ENCODE assay signal across 8 cellular contexts in genomic region chr5:58459860-58460726, GRCh38. TPM values are rescaled to one million over a fixed set of nuclear protein-coding genes. Genes with fewer than 3 reads are reported as not detected.
A peak's percentile ranks its signal among the peaks of the same experiment; 100 is the strongest.
DNase-seq lines count a peak whose midpoint lies in the region; ATAC-seq and TF ChIP-seq lines count a peak whose summit lies in the region.

TSS of gene PLK2 (minus strand) at chr5:58460086. CDS start at chr5:58459959, 127 bp downstream.

- peak; percentile 83 for TF ChIP-seq POLR2A in GM18526 (IDR thresholded peaks at IDR 0.05; ENCODE audit: extremely low read depth, insufficient read length)

- H3K27me3 ChIP-seq in AG04450 (ENCODE audit: control insufficient read depth, insufficient read depth, low read length), result no peaks in the 10 kb centered on the region

- DNase-seq in AG04450 (ENCODE audit: low read depth, low spot score) (peak; percentile 93), NCI-H526 treated with DMSO at 0.1 percent for 48 hours (lab: John Stamatoyannopoulos, UW) (peak; percentile 0), medulla oblongata (ENCODE audit: extremely low spot score) (peak; percentile 97)
- DNase-seq in activated CD8-positive, alpha-beta memory T cell treated with anti-CD3 and anti-CD28 coated beads for 1 hour (ENCODE audit: extremely low read depth in 1 of 2, low read depth in 1 of 2), result peak; percentile 78 to 85
- peak; percentile 90 for DNase-seq in effector CD8-positive, alpha-beta T cell (lab: John Stamatoyannopoulos, UW)
- peak; percentile 60 to 81 (median 75) for DNase-seq in stimulated activated CD4-positive, alpha-beta T cell treated with anti-CD3 and anti-CD28 coated beads, TNF-alpha, amount 100 ng/mL, for 48 hours (ENCODE audit: low read depth in 3 of 3)

- POLR2A ChIA-PET in AG04450 (lab: Yijun Ruan, JAX), result interaction anchor here (0.7 to 3.1 kb wide), 18 partner anchors 50 to 1162 kb away, joined by 3 to 36 read pairs (median 4); no protein-coding TSS in a partner anchor

- CTCF ChIA-PET in AG04450 (lab: Charles Lee), result interaction anchor here (0.6 to 7.5 kb wide), 30 partner anchors 22 to 1161 kb away, joined by 3 to 177 read pairs (median 4); no protein-coding TSS in a partner anchor

- peak; percentile 36 for ATAC-seq in HG03060 (IDR thresholded peaks at IDR 0.05; ENCODE audit: low read depth, unreplicated experiment)

- peak within 1 kb of the TSS; percentile 87 for H3K27ac ChIP-seq in AG04450 (ENCODE audit: low read depth, low read length)

- H3K4me3 ChIP-seq in AG04450 (ENCODE audit: low read depth, low read length), result peak within 1 kb of the TSS; percentile 94

- no peaks in the 10 kb centered on the region; the same call in 1 of the 2 replicates for H3K9me3 ChIP-seq in AG04450 (ENCODE audit: control insufficient read depth, insufficient read depth, low read length)

- TF ChIP-seq CTCF in AG04450 (IDR thresholded peaks at IDR 0.05; ENCODE audit: low read depth, low read length), result peak; percentile 32

RNA-seq across cellular contexts. Expression of gene PLK2, which starts in this region (rescaled TPM):
- polyA plus RNA-seq in AG04450 (2011; rRNA removed), result 229 and 244 TPM in 2 replicates
- 595 and 624 TPM in 2 replicates for polyA minus RNA-seq in AG04450 (2011; rRNA and poly(A)+ RNA removed)

Comparison
In these comparisons a context has a peak if more than half of its experiments do, and no peak if none do; other contexts are left out.
1. Peak in every context shown above with its lines: DNase-seq, ATAC-seq, H3K4me3 ChIP-seq and H3K27ac ChIP-seq.
2. DNase-seq: peak in every context shown above with its lines; median percentile 97 in medulla oblongata; 93 in AG04450; 90 in effector CD8-positive, alpha-beta T cell; 82 in activated CD8-positive, alpha-beta memory T cell treated with anti-CD3 and anti-CD28 coated beads for 1 hour; 75 in stimulated activated CD4-positive, alpha-beta T cell treated with anti-CD3 and anti-CD28 coated beads, TNF-alpha, amount 100 ng/mL, for 48 hours; 0 in NCI-H526 treated with DMSO at 0.1 percent for 48 hours.